In the genomic region with DNA sequence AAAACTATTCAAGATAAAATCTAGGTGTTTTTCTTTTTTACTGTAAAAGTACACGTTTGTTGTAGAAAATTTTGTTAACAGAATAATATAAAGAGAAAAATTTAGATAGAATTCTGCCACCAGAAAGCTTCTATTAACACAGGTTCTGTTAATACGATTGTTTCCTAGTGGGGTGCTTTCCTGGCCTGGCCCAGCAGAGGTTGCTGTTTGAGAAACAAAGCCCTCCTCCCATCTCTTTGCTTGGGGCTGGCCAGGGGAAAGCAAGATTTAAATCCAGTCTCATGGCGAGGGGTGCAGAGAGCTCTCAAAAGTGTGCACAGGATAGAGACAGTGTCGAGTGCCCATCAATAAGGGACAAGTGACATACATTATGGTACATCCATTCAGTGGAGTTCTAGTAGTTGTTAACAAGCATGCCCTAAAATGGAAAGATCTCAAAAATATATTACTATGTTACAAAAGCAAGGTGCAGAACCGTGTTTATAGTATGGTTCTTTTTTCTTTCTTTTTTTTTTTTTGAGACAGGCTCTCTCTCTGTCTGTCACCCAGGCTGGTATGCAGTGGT, we compare ENCODE assay signal across 10 cellular contexts. TPM values are rescaled to one million over a fixed set of nuclear protein-coding genes. Genes with fewer than 3 reads are reported as not detected.
A peak's percentile ranks its signal among the peaks of the same experiment; 100 is the strongest.
DNase-seq lines count a peak whose midpoint lies in the region; ATAC-seq and TF ChIP-seq lines count a peak whose summit lies in the region.
"Had no signal": no experiment of that assay in that cellular context is flagged by ENCODE, and none has a peak within 500 bp of the region (broad histone marks: within the 10 kb centered on the region; RNA-seq: fewer than 3 reads in every experiment).

No MANE protein-coding gene starts in this region.

- H3K79me2 ChIP-seq in MM.1S (ENCODE audit: low read length) = no peaks in the 10 kb centered on the region

- H3K9ac ChIP-seq in MM.1S (ENCODE audit: low read length) = no peak overlapping the region

- no peaks in the 10 kb centered on the region for H3F3A ChIP-seq in MM.1S (ENCODE audit: insufficient read depth, low read length)

- H3K9me2 ChIP-seq in MM.1S (replicated peaks; ENCODE audit: insufficient read depth, low read length) = no peaks in the 10 kb centered on the region

- peak; percentile 45 for ATAC-seq in GM18861 (IDR thresholded peaks at IDR 0.05; ENCODE audit: unreplicated experiment)

- intact Hi-C loops in adrenal gland (cut with DNase I) = loop anchor here in 1 of 2 donors (10.0 kb wide), 1 partner anchor 124 kb away; no protein-coding TSS in a partner anchor

- H3K27ac ChIP-seq in AG04450 (ENCODE audit: low read depth, low read length) (no peak overlapping the region), MM.1S (ENCODE audit: low read length) (no peak overlapping the region), adrenal gland (no peak overlapping the region)

- H3K9me3 ChIP-seq in AG04450 (ENCODE audit: control insufficient read depth, insufficient read depth, low read length) = no peaks in the 10 kb centered on the region
- no peaks in the 10 kb centered on the region for H3K9me3 ChIP-seq in MM.1S (replicated peaks; ENCODE audit: insufficient read depth, low read length)
- H3K9me3 ChIP-seq in adrenal gland (replicated peaks in 1 of 3) = no peaks in the 10 kb centered on the region

- peak; percentile 53 for TF ChIP-seq CTCF in AG04450 (IDR thresholded peaks at IDR 0.05; ENCODE audit: low read depth, low read length)
- peak; percentile 74 for TF ChIP-seq CTCF in MM.1S (IDR thresholded peaks at IDR 0.05; ENCODE audit: low read length)
- TF ChIP-seq CTCF in adrenal gland (IDR thresholded peaks at IDR 0.05) = peak in 1 of 6 experiments; percentile 15

- 0 out of 2 replicates have a peak overlapping the region, but pooled peaks have one; percentile 12 for H2AFZ ChIP-seq in MM.1S (ENCODE audit: low read length)

- peaks cover 6% of the 10 kb centered on the region for H3K27me3 ChIP-seq in AG04450 (ENCODE audit: control insufficient read depth, insufficient read depth, low read length)
- no peaks in the 10 kb centered on the region for H3K27me3 ChIP-seq in MM.1S (replicated peaks; ENCODE audit: insufficient read depth, low read length)
- no peaks in the 10 kb centered on the region for H3K27me3 ChIP-seq in adrenal gland

- WGBS in adrenal gland, 4 donors = 61 to 70% (median 68%) methylated on average over 5 of the region's 5 CpGs

- H3K36me3 ChIP-seq in MM.1S (replicated peaks; ENCODE audit: insufficient read depth, low read length) (no peaks in the 10 kb centered on the region), adrenal gland (replicated peaks in 1 of 2) (no peaks in the 10 kb centered on the region)

- no peak overlapping the region for H3K4me2 ChIP-seq in MM.1S (ENCODE audit: low read depth, low read length)

- no peaks in the 10 kb centered on the region for H4K20me1 ChIP-seq in MM.1S (ENCODE audit: insufficient read depth, low read length)

- H3K4me3 ChIP-seq in AG04450 (ENCODE audit: low read depth, low read length) = no peak overlapping the region
- no peak overlapping the region for H3K4me3 ChIP-seq in MM.1S (ENCODE audit: low read length)
- no peak overlapping the region for H3K4me3 ChIP-seq in adrenal gland

- CTCF ChIA-PET in AG04450 (lab: Charles Lee) = interaction anchor here (0.7 to 8.3 kb wide), 5 partner anchors 34 to 136 kb away, joined by 3 to 184 read pairs (median 7); no protein-coding TSS in a partner anchor

- DNase-seq in AG04450 (ENCODE audit: low read depth, low spot score) (no peak), MM.1S (peak; percentile 60), erythroblast (lab: John Stamatoyannopoulos, UW) (peak; percentile 22), hypothalamus (lab: John Stamatoyannopoulos, UW) (no peak), adrenal gland (no peak), Ammon's horn (ENCODE audit: low spot score) (no peak), COR-L47 (lab: John Stamatoyannopoulos, UW) (no peak)
- DNase-seq: activated B cell treated with CpG ODN at 0.5 μM for 24 hours; effector memory CD4-positive, alpha-beta T cell had no signal

- H3K4me1 ChIP-seq in MM.1S (ENCODE audit: low read length) (peaks cover 3% of the 10 kb centered on the region; the same call in 1 of the 2 replicates), adrenal gland (replicated peaks in 1 of 2) (no peaks in the 10 kb centered on the region)

- POLR2A ChIA-PET in AG04450 (lab: Yijun Ruan, JAX) = no interaction called here

- no peak for TF ChIP-seq POLR2A in erythroblast (IDR thresholded peaks at IDR 0.05; ENCODE audit: low read length)
- no peak for TF ChIP-seq POLR2A in adrenal gland (IDR thresholded peaks at IDR 0.05)

RNA-seq across cellular contexts. Expression of a gene that starts 14.6 kb away (rescaled TPM):
- polyA plus RNA-seq in AG04450 (2011; rRNA removed) (49.6 and 63.0 TPM in 2 replicates), adrenal gland (10 to 100 TPM in 2 of 3 donors, 1 to 10 TPM in 1; 5.4 to 49.1 (median 11.3) TPM)
- 39.4 and 54.9 TPM in 2 replicates for polyA minus RNA-seq in AG04450 (2011; rRNA and poly(A)+ RNA removed)
- 10 to 100 TPM; 25.0 to 44.1 (median 33.1) TPM for total RNA-seq in adrenal gland

RNA-seq across cellular contexts. Expression of a gene that starts 22.4 kb away (rescaled TPM):
- 0.12 and 0.21 TPM in 2 replicates for polyA plus RNA-seq in AG04450 (2011; rRNA removed)
- polyA minus RNA-seq in AG04450 (2011; rRNA and poly(A)+ RNA removed) = not detected in 2 replicates
- not detected for total RNA-seq in adrenal gland
- polyA plus RNA-seq in adrenal gland = under 1 TPM in 1 of 3 donors, not detected in 2; 0.27 TPM

Comparison
In these comparisons a context has a peak if more than half of its experiments do, and no peak if none do; other contexts are left out.
1. DNase-seq: peak in MM.1S (single experiment) and erythroblast (2 of 2); none in AG04450 (single experiment), hypothalamus (0 of 51), adrenal gland (0 of 7), Ammon's horn (single experiment) and COR-L47 (single experiment).